Comparison of ENCODE assay signal across 29 cellular contexts in the genomic region with DNA sequence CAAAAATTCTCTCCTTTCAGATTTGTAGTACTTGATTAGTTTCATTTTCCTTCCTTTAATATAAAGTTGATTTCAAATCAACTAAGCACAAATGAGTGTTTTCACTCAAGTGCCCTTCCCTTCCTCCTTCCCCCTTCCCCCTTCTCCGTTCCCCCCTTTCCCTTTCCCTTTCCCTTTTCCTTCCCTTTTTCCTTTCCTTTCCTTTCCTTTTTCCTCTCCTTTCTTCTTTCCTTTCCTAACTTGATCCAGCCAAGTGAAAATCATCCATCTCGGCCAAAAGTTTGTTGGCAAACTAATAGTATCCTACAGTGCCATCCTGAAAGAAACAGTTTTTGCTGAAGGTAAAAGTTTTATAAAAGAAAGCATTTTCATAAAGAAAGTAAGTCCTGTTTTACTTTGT.
"Had no signal": no experiment of that assay in that cellular context is flagged by ENCODE, and none has a peak within 500 bp of the region (broad histone marks: within the 10 kb centered on the region; RNA-seq: fewer than 3 reads in every experiment).

No MANE protein-coding gene starts in this region.

- H3K27ac ChIP-seq: adrenal gland, brain microvascular endothelial cell, coronary artery, esophagus muscularis mucosa, foreskin keratinocyte, gastroesophageal sphincter, heart right ventricle, WERI-Rb-1 had no signal

- H3K27me3 ChIP-seq: adrenal gland, brain microvascular endothelial cell, esophagus muscularis mucosa, foreskin keratinocyte, gastroesophageal sphincter, heart right ventricle had no signal

- H3K4me3 ChIP-seq: adrenal gland, coronary artery, esophagus muscularis mucosa, gastroesophageal sphincter, heart right ventricle had no signal

- H3K36me3 ChIP-seq: adrenal gland, brain microvascular endothelial cell, esophagus muscularis mucosa, gastroesophageal sphincter, heart right ventricle, WERI-Rb-1 had no signal

- ATAC-seq: activated CD4-positive, CD25-positive, alpha-beta regulatory T cell treated with anti-CD3 and anti-CD28 coated beads, Interleukin-2, amount 50 U/mL, for 24 hours; activated CD8-positive, alpha-beta memory T cell treated with anti-CD3 and anti-CD28 coated beads, Interleukin-2, amount 10 ng/mL, durations not matched to agents 7 days and 5 days; activated CD8-positive, alpha-beta T cell treated with anti-CD3 and anti-CD28 coated beads, Interleukin-2, amount 10 ng/mL, durations not matched to agents 7 days and 5 days; activated naive CD8-positive, alpha-beta T cell treated with anti-CD3 and anti-CD28 coated beads, Interleukin-2, amount 50 U/mL, for 24 hours; effector memory CD8-positive, alpha-beta T cell; foreskin keratinocyte; gastroesophageal sphincter; heart right ventricle; T-helper 17 cell had no signal

- H3K4me1 ChIP-seq: adrenal gland, foreskin keratinocyte, gastroesophageal sphincter had no signal

- DNase-seq: activated B cell treated with CpG ODN at 0.5 μM for 24 hours; activated CD4-positive, alpha-beta memory T cell treated with anti-CD3 and anti-CD28 coated beads for 36 hours; activated CD4-positive, alpha-beta T cell treated with anti-CD3 and anti-CD28 coated beads, Interleukin-2, amount 10 ng/mL, durations not matched to agents 24 days and 14 days; activated CD8-positive, alpha-beta memory T cell treated with anti-CD3 and anti-CD28 coated beads, Interleukin-2, amount 10 ng/mL, durations not matched to agents 7 days and 5 days; activated CD8-positive, alpha-beta memory T cell treated with anti-CD3 and anti-CD28 coated beads, Interleukin-2, amount 50 U/mL, for 4 hours; activated CD8-positive, alpha-beta T cell treated with anti-CD3 and anti-CD28 coated beads, Interleukin-2, amount 10 ng/mL, durations not matched to agents 7 days and 5 days; activated effector memory CD4-positive, alpha-beta T cell treated with anti-CD3 and anti-CD28 coated beads, Interleukin-2, amount 50 U/mL, for 16 hours; activated naive CD4-positive, alpha-beta T cell treated with anti-CD3 and anti-CD28 coated beads for 36 hours; activated naive CD8-positive, alpha-beta T cell treated with anti-CD3 and anti-CD28 coated beads for 36 hours; activated naive CD8-positive, alpha-beta T cell treated with anti-CD3 and anti-CD28 coated beads, Interleukin-2, amount 50 U/mL, for 24 hours; activated T-cell treated with anti-CD3 and anti-CD28 coated beads, Interleukin-2, amount 50 U/mL, for 1 hour; activated T-cell treated with anti-CD3 and anti-CD28 coated beads, Interleukin-2, amount 50 U/mL, for 48 hours; adrenal gland; amygdala; brain microvascular endothelial cell; cerebellar nuclear complex; effector CD4-positive, alpha-beta T cell; effector memory CD8-positive, alpha-beta T cell; erythroblast; foreskin keratinocyte; heart right ventricle; T-helper 1 cell; T-helper 17 cell; T1000; WERI-Rb-1 had no signal
